1 cellular context compared by ENCODE assay signal in the genomic region with DNA sequence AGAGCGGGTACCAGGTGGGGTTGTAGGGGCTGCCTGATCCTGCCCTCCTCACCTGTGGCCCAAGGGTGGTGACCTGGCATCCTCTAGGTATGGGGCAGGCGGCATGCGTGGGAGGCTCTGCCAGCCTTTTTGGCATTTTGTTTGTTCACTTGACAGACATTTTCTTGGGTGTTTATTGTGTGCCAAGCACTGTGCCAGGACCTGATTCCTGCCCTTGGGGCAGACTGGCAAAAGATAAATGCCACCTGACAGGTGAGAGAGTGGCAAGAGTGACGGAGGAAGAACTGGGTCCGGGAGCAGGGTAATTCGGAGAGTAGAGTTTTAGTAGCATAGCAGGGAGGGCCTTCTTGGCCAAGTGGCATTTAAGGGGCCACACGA.
TF ChIP-seq lines count a peak whose summit lies in the region.

No MANE protein-coding gene starts in this region.

TF ChIP-seq in HepG2, 621 proteins besides CTCF, POLR2A, EP300 and RAD21:
- 0 out of 2 replicates have a peak, but pooled peaks have one; percentile 16 for TF ChIP-seq HNF1B (CRISPR knock-in tag; IDR thresholded peaks at IDR 0.05)
- peak; percentile 63; the same call in 1 of the 2 replicates for TF ChIP-seq CHD4 (IDR thresholded peaks at IDR 0.05; ENCODE audit: borderline replicate concordance, low read length)
- TF ChIP-seq, protein P1, sequence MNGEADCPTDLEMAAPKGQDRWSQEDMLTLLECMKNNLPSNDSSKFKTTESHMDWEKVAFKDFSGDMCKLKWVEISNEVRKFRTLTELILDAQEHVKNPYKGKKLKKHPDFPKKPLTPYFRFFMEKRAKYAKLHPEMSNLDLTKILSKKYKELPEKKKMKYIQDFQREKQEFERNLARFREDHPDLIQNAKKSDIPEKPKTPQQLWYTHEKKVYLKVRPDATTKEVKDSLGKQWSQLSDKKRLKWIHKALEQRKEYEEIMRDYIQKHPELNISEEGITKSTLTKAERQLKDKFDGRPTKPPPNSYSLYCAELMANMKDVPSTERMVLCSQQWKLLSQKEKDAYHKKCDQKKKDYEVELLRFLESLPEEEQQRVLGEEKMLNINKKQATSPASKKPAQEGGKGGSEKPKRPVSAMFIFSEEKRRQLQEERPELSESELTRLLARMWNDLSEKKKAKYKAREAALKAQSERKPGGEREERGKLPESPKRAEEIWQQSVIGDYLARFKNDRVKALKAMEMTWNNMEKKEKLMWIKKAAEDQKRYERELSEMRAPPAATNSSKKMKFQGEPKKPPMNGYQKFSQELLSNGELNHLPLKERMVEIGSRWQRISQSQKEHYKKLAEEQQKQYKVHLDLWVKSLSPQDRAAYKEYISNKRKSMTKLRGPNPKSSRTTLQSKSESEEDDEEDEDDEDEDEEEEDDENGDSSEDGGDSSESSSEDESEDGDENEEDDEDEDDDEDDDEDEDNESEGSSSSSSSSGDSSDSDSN (CRISPR knock-in tag; IDR thresholded peaks at IDR 0.05): no peak
- 0 out of 2 replicates have a peak, but pooled peaks have one; percentile 49 for TF ChIP-seq ZNF430 (CRISPR knock-in tag; IDR thresholded peaks at IDR 0.05)
- 0 out of 2 replicates have a peak, but pooled peaks have one; percentile 50 for TF ChIP-seq HNRNPL (IDR thresholded peaks at IDR 0.05; ENCODE audit: low read depth, low read length)
- no peak for TF ChIP-seq GABPB1 (CRISPR knock-in tag; IDR thresholded peaks at IDR 0.05)
